Comparison of ENCODE assay signal across 29 cellular contexts in the genomic region with DNA sequence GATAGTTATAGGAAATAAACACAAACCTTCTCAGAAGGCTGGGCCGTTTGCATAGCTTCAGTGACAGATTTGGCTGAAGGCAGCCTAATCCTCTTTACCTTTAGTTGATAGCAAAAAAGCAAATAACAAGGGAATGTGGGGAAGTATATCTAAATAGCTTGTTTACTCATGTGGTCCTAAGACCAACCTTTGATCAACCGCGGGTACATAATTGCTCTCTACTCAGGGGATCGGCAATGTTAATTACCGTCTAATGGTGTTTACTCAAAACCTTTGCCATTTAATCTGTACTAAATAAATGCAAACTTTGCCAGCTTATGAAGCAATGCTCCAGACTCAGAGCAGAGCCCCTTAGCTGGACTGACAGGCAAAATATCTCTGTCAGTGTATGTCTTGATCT.
"Had no signal": no experiment of that assay in that cellular context is flagged by ENCODE, and none has a peak within 500 bp of the region (broad histone marks: within the 10 kb centered on the region; RNA-seq: fewer than 3 reads in every experiment).

No MANE protein-coding gene starts in this region.

- H3K27ac Mint-ChIP-seq: activated CD4-positive, alpha-beta T cell treated with anti-CD3 and anti-CD28 coated beads, Interleukin-2, amount 10 ng/mL, durations not matched to agents 24 days and 14 days; activated CD8-positive, alpha-beta memory T cell treated with anti-CD3 and anti-CD28 coated beads, Interleukin-2, amount 10 ng/mL, durations not matched to agents 7 days and 5 days; activated T-helper 17 cell treated with anti-CD3 and anti-CD28 coated beads, Interleukin-2, amount 50 U/mL, for 72 hours; T-helper 1 cell treated with Interleukin-12 subunit alpha and Interleukin-12 subunit beta and Interleukin-4 antibody, amounts not matched to agents 30 μg/mL and 1 μg/mL, for 36 hours; WTC11 had no signal

- H3K27me3 Mint-ChIP-seq: activated CD4-positive, alpha-beta T cell treated with anti-CD3 and anti-CD28 coated beads, Interleukin-2, amount 10 ng/mL, durations not matched to agents 24 days and 14 days; activated CD8-positive, alpha-beta memory T cell treated with anti-CD3 and anti-CD28 coated beads, Interleukin-2, amount 10 ng/mL, durations not matched to agents 7 days and 5 days; activated T-helper 17 cell treated with anti-CD3 and anti-CD28 coated beads, Interleukin-2, amount 50 U/mL, for 72 hours had no signal

- DNase-seq: activated CD4-positive, alpha-beta T cell treated with anti-CD3 and anti-CD28 coated beads, Interleukin-2, amount 10 ng/mL, durations not matched to agents 24 days and 14 days; activated CD4-positive, alpha-beta T cell treated with anti-CD3 and anti-CD28 coated beads, Interleukin-2, amount 50 U/mL, for 48 hours; activated CD4-positive, CD25-positive, alpha-beta regulatory T cell treated with anti-CD3 and anti-CD28 coated beads, Interleukin-2, amount 50 U/mL, for 72 hours; activated CD8-positive, alpha-beta memory T cell treated with anti-CD3 and anti-CD28 coated beads, Interleukin-2, amount 10 ng/mL, durations not matched to agents 7 days and 5 days; activated gamma-delta T cell treated with Interleukin-2 at 50 U/mL for 16 hours; activated naive CD4-positive, alpha-beta T cell treated with anti-CD3 and anti-CD28 coated beads, Interleukin-2, amount 50 U/mL, for 16 hours; activated T-cell treated with anti-CD3 and anti-CD28 coated beads, Interleukin-2, amount 50 U/mL, for 4 hours; aorta; caudate nucleus; MM.1S; NCI-H1105; NCI-H1436; NCI-H1694 treated with DMSO at 0.1 percent for 48 hours; NCI-H2029 treated with DMSO at 0.1 percent for 48 hours; NCI-H345; NCI-H510A; NCI-H526 treated with DMSO at 0.1 percent for 48 hours; NK-92 treated with Interleukin-12 subunit alpha and Interleukin-12 subunit beta, amount 100 ng/mL, for 24 hours; OCI-M1; Right ventricle myocardium superior; RPMI8226; SW 1271 had no signal

- H3K4me3 ChIP-seq: breast epithelium, SJSA1 had no signal

- H3K9me3 Mint-ChIP-seq: activated CD4-positive, alpha-beta T cell treated with anti-CD3 and anti-CD28 coated beads, Interleukin-2, amount 10 ng/mL, durations not matched to agents 24 days and 14 days; activated T-cell treated with anti-CD3 and anti-CD28 coated beads, Interleukin-2, amount 50 U/mL, for 4 hours; activated T-helper 17 cell treated with anti-CD3 and anti-CD28 coated beads, Interleukin-2, amount 50 U/mL, for 72 hours; T-helper 1 cell treated with Interleukin-12 subunit alpha and Interleukin-12 subunit beta and Interleukin-4 antibody, amounts not matched to agents 30 μg/mL and 1 μg/mL, for 36 hours; WTC11 had no signal

- H3K27ac ChIP-seq: breast epithelium, SJSA1 had no signal

- H3K4me3 Mint-ChIP-seq: activated CD4-positive, alpha-beta T cell treated with anti-CD3 and anti-CD28 coated beads, Interleukin-2, amount 10 ng/mL, durations not matched to agents 24 days and 14 days; activated CD8-positive, alpha-beta memory T cell treated with anti-CD3 and anti-CD28 coated beads, Interleukin-2, amount 10 ng/mL, durations not matched to agents 7 days and 5 days; activated T-cell treated with anti-CD3 and anti-CD28 coated beads, Interleukin-2, amount 50 U/mL, for 4 hours; activated T-helper 17 cell treated with anti-CD3 and anti-CD28 coated beads, Interleukin-2, amount 50 U/mL, for 72 hours; T-helper 1 cell treated with Interleukin-12 subunit alpha and Interleukin-12 subunit beta and Interleukin-4 antibody, amounts not matched to agents 30 μg/mL and 1 μg/mL, for 36 hours; WTC11 had no signal

- H3K4me1 Mint-ChIP-seq: activated T-helper 17 cell treated with anti-CD3 and anti-CD28 coated beads, Interleukin-2, amount 50 U/mL, for 72 hours; WTC11 had no signal

- H3K36me3 ChIP-seq: breast epithelium had no signal

- ATAC-seq: activated CD8-positive, alpha-beta memory T cell treated with anti-CD3 and anti-CD28 coated beads, Interleukin-2, amount 10 ng/mL, durations not matched to agents 7 days and 5 days; activated T-cell treated with anti-CD3 and anti-CD28 coated beads, Interleukin-2, amount 50 U/mL, for 4 hours; activated T-helper 17 cell treated with anti-CD3 and anti-CD28 coated beads, Interleukin-2, amount 50 U/mL, for 72 hours; Panc1; SK-N-SH treated with all-trans-retinoic acid at 6 μM for 48 hours; WTC11 had no signal

- H3K9me3 ChIP-seq: breast epithelium, SJSA1 had no signal

- H3K27me3 ChIP-seq: breast epithelium, SJSA1 had no signal

- H3K4me1 ChIP-seq: breast epithelium, SJSA1 had no signal
